Comparison of ENCODE assay signal across 15 cellular contexts in the genomic region with DNA sequence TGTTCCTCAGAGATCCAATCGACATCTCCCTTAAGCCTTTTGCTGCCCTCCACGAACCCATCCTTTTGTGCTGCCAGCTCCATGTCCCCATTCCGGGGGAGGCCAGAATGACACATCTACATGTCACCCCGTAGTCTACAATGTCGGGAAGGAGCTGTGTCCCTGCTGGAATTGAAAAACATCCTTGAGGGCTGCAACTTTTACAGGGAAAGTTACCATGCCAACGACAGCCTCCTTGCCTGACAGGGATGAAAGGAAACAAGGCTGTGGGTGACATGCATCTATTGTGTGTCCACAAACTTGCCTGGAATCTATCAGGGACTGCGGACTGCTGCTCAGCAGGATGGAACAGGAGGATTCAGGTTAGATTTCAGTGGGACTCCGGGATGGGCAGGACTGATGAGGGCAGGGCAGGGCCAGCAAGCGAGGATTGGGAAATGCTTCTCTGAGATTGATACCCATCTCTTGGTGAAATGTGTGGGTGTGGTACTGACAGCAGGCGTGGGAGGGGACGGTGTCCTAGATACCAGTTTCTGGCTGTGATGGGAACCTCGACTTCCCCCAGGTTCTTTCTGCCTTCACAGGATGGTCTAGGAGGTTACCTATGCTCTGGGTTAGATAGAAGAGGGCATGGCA. TPM values are rescaled to one million over a fixed set of nuclear protein-coding genes. Genes with fewer than 3 reads are reported as not detected.
A peak's percentile ranks its signal among the peaks of the same experiment; 100 is the strongest.
DNase-seq lines count a peak whose midpoint lies in the region; ATAC-seq, FAIRE-seq and TF ChIP-seq lines count a peak whose summit lies in the region.
"Had no signal": no experiment of that assay in that cellular context is flagged by ENCODE, and none has a peak within 500 bp of the region (broad histone marks: within the 10 kb centered on the region; RNA-seq: fewer than 3 reads in every experiment).

No MANE protein-coding gene starts in this region.

- no peak for FAIRE-seq in GM19239 (lab: Jason Lieb, UNC)
- FAIRE-seq: A549, G401.6, kidney had no signal

- H3K27me3 Mint-ChIP-seq in activated CD4-positive, alpha-beta T cell treated with anti-CD3 and anti-CD28 coated beads for 36 hours: peaks cover 23% of the 10 kb centered on the region

- no peak for ATAC-seq in activated CD4-positive, alpha-beta T cell treated with anti-CD3 and anti-CD28 coated beads for 36 hours

- peak overlapping the region; percentile 41 for H3K4me3 Mint-ChIP-seq in activated CD4-positive, alpha-beta T cell treated with anti-CD3 and anti-CD28 coated beads for 36 hours

- no peak for DNase-seq in activated CD4-positive, alpha-beta T cell treated with anti-CD3 and anti-CD28 coated beads for 36 hours
- no peak for DNase-seq in activated CD4-positive, alpha-beta T cell treated with anti-CD3 and anti-CD28 coated beads, Interleukin-2, amount 50 U/mL, for 48 hours
- DNase-seq in RKO (ENCODE audit: low spot score): peak; percentile 56
- DNase-seq in epithelial cell of esophagus (ENCODE audit: low read depth): no peak
- DNase-seq in putamen (ENCODE audit: low spot score): peak; percentile 36
- no peak for DNase-seq in GM19239 (ENCODE audit: insufficient read length, low spot score)
- no peak for DNase-seq in C1 segment of cervical spinal cord (lab: John Stamatoyannopoulos, UW)
- DNase-seq in NCI-H1436 treated with DMSO at 0.1 percent for 48 hours (lab: John Stamatoyannopoulos, UW): no peak
- DNase-seq: activated T-cell treated with anti-CD3 and anti-CD28 coated beads for 4 hours; central memory CD4-positive, alpha-beta T cell; kidney; NCI-H1105 treated with DMSO at 0.1 percent for 48 hours; stimulated activated CD4-positive, alpha-beta T cell treated with anti-CD3 and anti-CD28 coated beads, Interleukin-4, amount 100 ng/mL, for 24 hours had no signal

- CTCF ChIA-PET in activated CD4-positive, alpha-beta T cell treated with anti-CD3 and anti-CD28 coated beads for 36 hours (lab: Charles Lee): interaction anchor here (0.7 to 1.5 kb wide), 4 partner anchors 11 to 41 kb away, joined by 3 to 4 read pairs (median 4); no protein-coding TSS in a partner anchor

- H3K4me3 ChIP-seq in epithelial cell of esophagus (ENCODE audit: low read length): peak overlapping the region; percentile 57

- no peaks in the 10 kb centered on the region for H3K36me3 Mint-ChIP-seq in activated CD4-positive, alpha-beta T cell treated with anti-CD3 and anti-CD28 coated beads for 36 hours (ENCODE audit: low read depth)

- intact Hi-C loops in activated CD4-positive, alpha-beta T cell treated with anti-CD3 and anti-CD28 coated beads for 36 hours (cut with DNase I, micrococcal nuclease): no loop called here

- no peak overlapping the region for H3K27ac Mint-ChIP-seq in activated CD4-positive, alpha-beta T cell treated with anti-CD3 and anti-CD28 coated beads for 36 hours

- POLR2A ChIA-PET in activated CD4-positive, alpha-beta T cell treated with anti-CD3 and anti-CD28 coated beads for 36 hours (lab: Charles Lee): interaction anchor here (0.6 kb wide), 1 partner anchor 28 kb away, joined by 3 read pairs; no protein-coding TSS in a partner anchor

- H3K4me1 Mint-ChIP-seq in activated CD4-positive, alpha-beta T cell treated with anti-CD3 and anti-CD28 coated beads for 36 hours: peaks cover 15% of the 10 kb centered on the region

- H3K9me3 Mint-ChIP-seq in activated CD4-positive, alpha-beta T cell treated with anti-CD3 and anti-CD28 coated beads for 36 hours (ENCODE audit: low read depth): no peaks in the 10 kb centered on the region

- no peak for TF ChIP-seq CTCF in epithelial cell of esophagus (IDR thresholded peaks at IDR 0.05; ENCODE audit: insufficient read depth, low read depth, low read length, missing control alignments)

RNA-seq across cellular contexts. Expression of a gene that starts 25.5 kb away (rescaled TPM):
- 10 to 100 TPM; 45.3 to 48.8 TPM for total RNA-seq in activated CD4-positive, alpha-beta T cell treated with anti-CD3 and anti-CD28 coated beads for 36 hours

RNA-seq across cellular contexts. Expression of a gene that starts 51.9 kb away (rescaled TPM):
- 1 to 10 TPM; 4.0 to 5.6 TPM for total RNA-seq in activated CD4-positive, alpha-beta T cell treated with anti-CD3 and anti-CD28 coated beads for 36 hours

RNA-seq across cellular contexts. Expression of a gene that starts 52.3 kb away (rescaled TPM):
- total RNA-seq in activated CD4-positive, alpha-beta T cell treated with anti-CD3 and anti-CD28 coated beads for 36 hours: 100 to 1,000 TPM; 140 to 156 TPM

Comparison
In these comparisons a context has a peak if more than half of its experiments do, and no peak if none do; other contexts are left out.
1. DNase-seq: peak in RKO (single experiment) and putamen (single experiment); none in activated CD4-positive, alpha-beta T cell treated with anti-CD3 and anti-CD28 coated beads for 36 hours (single experiment), activated CD4-positive, alpha-beta T cell treated with anti-CD3 and anti-CD28 coated beads, Interleukin-2, amount 50 U/mL, for 48 hours (0 of 2), epithelial cell of esophagus (single experiment), GM19239 (single experiment), C1 segment of cervical spinal cord (0 of 14) and NCI-H1436 treated with DMSO at 0.1 percent for 48 hours (single experiment).